In the genomic region with DNA sequence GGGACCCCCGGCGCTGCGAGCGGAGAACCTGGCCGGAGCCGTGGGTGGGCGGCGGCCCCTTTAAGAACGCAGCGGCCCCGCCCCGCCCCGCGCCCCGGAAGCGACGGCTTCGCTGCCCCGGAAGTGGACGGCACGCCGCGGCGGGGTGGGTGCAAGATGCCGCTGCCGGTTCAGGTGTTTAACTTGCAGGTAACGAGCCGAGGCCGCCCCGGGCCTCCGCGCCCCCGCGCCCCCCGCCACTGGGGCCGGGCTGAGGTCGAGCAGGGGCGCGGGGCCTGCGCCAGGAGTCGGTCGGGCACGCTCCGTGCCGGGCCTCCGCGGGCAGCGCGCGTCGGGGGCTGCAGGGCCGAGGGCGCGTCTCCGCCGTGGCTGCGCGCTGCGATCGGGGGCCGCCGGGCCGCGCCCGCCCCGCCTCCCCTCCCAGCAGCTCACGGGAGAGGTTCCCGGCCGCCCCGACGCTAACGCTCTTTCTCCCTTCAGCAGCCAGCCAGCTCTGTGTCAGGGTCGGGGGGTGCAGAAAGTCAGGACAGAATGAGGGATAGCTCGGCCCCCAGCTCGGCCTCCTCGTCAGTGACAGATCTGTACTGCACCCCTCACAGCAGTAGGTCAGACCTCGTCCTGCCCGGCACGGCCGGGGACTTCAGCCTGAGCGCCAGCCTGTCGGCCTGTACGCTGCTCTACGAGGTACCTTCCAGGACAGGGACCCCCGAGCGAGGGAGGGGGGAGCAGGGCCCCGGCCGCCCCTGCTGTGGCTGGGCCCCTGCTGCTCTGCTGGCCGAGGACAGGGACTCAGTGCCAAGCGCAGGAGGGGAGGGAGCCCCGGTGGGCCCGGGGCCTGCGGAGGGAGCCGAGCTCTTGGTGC, we compare ENCODE assay signal across 1 cellular context.
TF ChIP-seq lines count a peak whose summit lies in the region.

Gene GPS1 (plus strand): TSS at position 123 of the 862 bp plus-strand sequence. CDS start 34 bp downstream, at position 157.
Gene RFNG (minus strand): TSS at position 36 of the 862 bp plus-strand sequence. CDS start 45 bp downstream, outside the sequence.

TF ChIP-seq in HEK293, 187 proteins besides CTCF, POLR2A, EP300 and RAD21 (continued from another document):
- TF ChIP-seq REST (tag by site-specific recombination; IDR thresholded peaks at IDR 0.05) (no peak), ZFP69B (tag by site-specific recombination; IDR thresholded peaks at IDR 0.05) (peak; percentile 57; the same call in 1 of the 2 replicates), ZBTB10 (tag by site-specific recombination; IDR thresholded peaks at IDR 0.05) (peak; percentile 39; the same call in 1 of the 2 replicates), HIC1 (tag by site-specific recombination; IDR thresholded peaks at IDR 0.05) (no peak), ZNF747 (tag by site-specific recombination; IDR thresholded peaks at IDR 0.05) (no peak), ZNF549 (tag by site-specific recombination; IDR thresholded peaks at IDR 0.05) (no peak), ZNF202 (tag by site-specific recombination; IDR thresholded peaks at IDR 0.05; ENCODE audit: borderline replicate concordance) (no peak), WT1 (tag by site-specific recombination; IDR thresholded peaks at IDR 0.05) (no peak), ZNF530 (tag by site-specific recombination; IDR thresholded peaks at IDR 0.05; ENCODE audit: low read depth) (no peak)
